25 cellular contexts compared by ENCODE assay signal in the genomic region with DNA sequence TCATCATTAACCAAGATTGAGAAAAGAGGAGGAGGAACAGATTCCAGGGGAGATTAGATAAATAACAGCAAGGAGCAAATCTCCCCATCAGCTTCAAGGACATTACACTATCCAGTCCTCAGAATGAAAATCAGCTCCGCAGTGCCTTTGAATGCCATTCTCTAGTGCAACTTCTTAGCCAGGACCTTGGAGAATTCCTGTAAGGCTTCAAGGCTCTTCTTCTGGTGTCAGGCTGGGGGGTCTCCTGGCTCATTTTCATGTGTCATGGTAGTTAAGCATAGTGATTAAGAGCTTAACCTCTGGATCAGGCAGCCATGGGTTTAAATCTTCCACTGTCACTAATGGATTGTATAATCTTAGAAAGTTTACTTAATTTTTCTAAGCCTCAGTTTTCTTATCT.
"Had no signal": no experiment of that assay in that cellular context is flagged by ENCODE, and none has a peak within 500 bp of the region (broad histone marks: within the 10 kb centered on the region; RNA-seq: fewer than 3 reads in every experiment).

No MANE protein-coding gene starts in this region.

- H3K4me1 Mint-ChIP-seq: immature natural killer cell; naive thymus-derived CD4-positive, alpha-beta T cell; stimulated activated naive B cell treated with anti-CD40 and anti-IgM and Interleukin-4, amounts not matched to agents 10 μg/mL and 1 μg/mL and 100 μg/mL, for 72 hours had no signal

- H3K27ac ChIP-seq: left ventricle myocardium inferior, ovary, prostate gland, skin epidermis, stomach, testis, thyroid gland, transverse colon, upper lobe of left lung, vagina had no signal

- H3K4me3 ChIP-seq: left ventricle myocardium inferior, lung, mucosa of descending colon, ovary, prostate gland, skin epidermis, stomach, testis, thyroid gland, transverse colon, upper lobe of left lung, vagina had no signal

- H3K4me3 Mint-ChIP-seq: immature natural killer cell; naive thymus-derived CD4-positive, alpha-beta T cell; natural killer cell treated with Interleukin-12 subunit alpha and Interleukin-12 subunit beta and Interleukin-15 and Interleukin-18, amount 100 ng/mL, for 72 hours; stimulated activated naive B cell treated with anti-CD40 and anti-IgM and Interleukin-4, amounts not matched to agents 10 μg/mL and 1 μg/mL and 100 μg/mL, for 72 hours had no signal

- H3K9me3 Mint-ChIP-seq: immature natural killer cell; natural killer cell treated with Interleukin-12 subunit alpha and Interleukin-12 subunit beta and Interleukin-15 and Interleukin-18, amount 100 ng/mL, for 72 hours; stimulated activated naive B cell treated with anti-CD40 and anti-IgM and Interleukin-4, amounts not matched to agents 10 μg/mL and 1 μg/mL and 100 μg/mL, for 72 hours had no signal

- DNase-seq: hypothalamus; immature natural killer cell; left ventricle myocardium inferior; midbrain; mucosa of descending colon; naive thymus-derived CD4-positive, alpha-beta T cell; ovary; posterior cingulate gyrus; retina; stimulated activated CD4-positive, alpha-beta T cell treated with anti-CD3 and anti-CD28 coated beads, Interleukin-12 subunit alpha, Interleukin-12 subunit beta, amount 100 ng/mL, for 4 hours; stimulated activated CD4-positive, alpha-beta T cell treated with anti-CD3 and anti-CD28 coated beads, Interleukin-15, amount 100 ng/mL, for 24 hours; stimulated activated CD4-positive, alpha-beta T cell treated with anti-CD3 and anti-CD28 coated beads, Interleukin-2, amount 100 ng/mL, for 24 hours; stimulated activated CD4-positive, alpha-beta T cell treated with anti-CD3 and anti-CD28 coated beads, Interleukin-4, amount 100 ng/mL, for 1 hour; stimulated activated naive B cell treated with anti-CD40 and anti-IgM and Interleukin-4, amounts not matched to agents 10 μg/mL and 1 μg/mL and 100 μg/mL, for 72 hours; stimulated activated naive CD8-positive, alpha-beta T cell treated with anti-CD3 and anti-CD28 coated beads, Interleukin-15, Interleukin-2, amounts not matched to agents 100 U/mL and 50 U/mL, for 24 hours; stomach; testis; thyroid gland; transverse colon; upper lobe of left lung had no signal

- H3K36me3 ChIP-seq: left ventricle myocardium inferior, ovary, prostate gland, stomach, thyroid gland, transverse colon, upper lobe of left lung, vagina had no signal

- H3K4me1 ChIP-seq: left ventricle myocardium inferior, prostate gland, stomach, testis, thyroid gland, transverse colon, upper lobe of left lung, vagina had no signal

- H3K27me3 ChIP-seq: ovary, testis, thyroid gland, transverse colon, upper lobe of left lung, vagina had no signal

- H3K27ac Mint-ChIP-seq: immature natural killer cell; naive thymus-derived CD4-positive, alpha-beta T cell; natural killer cell treated with Interleukin-12 subunit alpha and Interleukin-12 subunit beta and Interleukin-15 and Interleukin-18, amount 100 ng/mL, for 72 hours; stimulated activated naive B cell treated with anti-CD40 and anti-IgM and Interleukin-4, amounts not matched to agents 10 μg/mL and 1 μg/mL and 100 μg/mL, for 72 hours had no signal

- H3K9me3 ChIP-seq: left ventricle myocardium inferior, mucosa of descending colon, ovary, prostate gland, stomach, testis, thyroid gland, transverse colon, upper lobe of left lung, vagina had no signal

- H3K36me3 Mint-ChIP-seq: immature natural killer cell; naive thymus-derived CD4-positive, alpha-beta T cell; natural killer cell treated with Interleukin-12 subunit alpha and Interleukin-12 subunit beta and Interleukin-15 and Interleukin-18, amount 100 ng/mL, for 72 hours; stimulated activated naive B cell treated with anti-CD40 and anti-IgM and Interleukin-4, amounts not matched to agents 10 μg/mL and 1 μg/mL and 100 μg/mL, for 72 hours had no signal
